ENCODE assay signal across 19 cellular contexts in the genomic region with DNA sequence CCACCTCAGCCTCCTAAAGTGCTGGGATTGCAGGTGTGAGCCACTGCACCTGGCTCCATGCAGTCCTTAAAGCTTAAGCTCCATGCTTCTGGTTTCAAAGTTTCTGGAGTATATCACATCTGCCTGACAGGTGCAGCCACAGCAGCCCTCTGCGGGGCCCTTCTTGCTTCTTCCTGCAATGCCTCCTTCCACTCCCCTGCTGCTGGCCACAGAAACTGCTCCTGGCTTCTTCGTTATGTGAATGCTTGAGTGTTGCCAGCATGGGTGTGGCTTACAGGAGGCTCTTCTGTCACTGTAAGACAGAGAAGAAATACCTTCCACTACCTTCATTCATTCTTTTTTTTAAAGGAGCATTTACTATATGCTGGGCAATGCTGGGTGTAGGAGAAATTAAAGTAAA. TPM values are rescaled to one million over a fixed set of nuclear protein-coding genes. Genes with fewer than 3 reads are reported as not detected.
DNase-seq lines count a peak whose midpoint lies in the region; ATAC-seq, FAIRE-seq and TF ChIP-seq lines count a peak whose summit lies in the region.
"Had no signal": no experiment of that assay in that cellular context is flagged by ENCODE, and none has a peak within 500 bp of the region (broad histone marks: within the 10 kb centered on the region; RNA-seq: fewer than 3 reads in every experiment).

No MANE protein-coding gene starts in this region.

- CTCF ChIA-PET in H1 (lab: Charles Lee; ENCODE audit: partially characterized antibody), result interaction anchor here (1.0 to 7.8 kb wide), 6 partner anchors 10 to 116 kb away, joined by 3 to 60 read pairs (median 6); a partner anchor contains a TSS

- no CpG with 5 or more reads among the region's 2 CpGs for WGBS in H9 (ENCODE audit: extremely low coverage, insufficient read length, low lambda C conversion rate)
- WGBS in H1 (ENCODE audit: extremely low coverage in 1 of 2, insufficient coverage in 1 of 2, insufficient read length in 1 of 2, insufficient replicate concordance in 2 of 2, low coverage in 1 of 2, low lambda C conversion rate in 2 of 2, missing lambda C conversion rate in 1 of 2), 2 experiments, result 74% methylated on average over 2 of the region's 2 CpGs; no CpG with 5 or more reads in 1 of the 2 experiments
- no CpG with 5 or more reads among the region's 2 CpGs for WGBS in trophoblast cell (ENCODE audit: extremely low coverage, insufficient coverage, insufficient read length)

- no peaks in the 10 kb centered on the region for H3K23me2 ChIP-seq in H9 (ENCODE audit: insufficient read length, low read depth, low read length, poor library complexity, severe bottlenecking)
- no peaks in the 10 kb centered on the region for H3K23me2 ChIP-seq in H1 (ENCODE audit: low read depth, low read length)

- H2BK15ac ChIP-seq in H9 (ENCODE audit: low read depth, low read length), result no peak overlapping the region
- H2BK15ac ChIP-seq in H1 (ENCODE audit: low read length), result no peak overlapping the region

- no peak overlapping the region for H2AK5ac ChIP-seq in H9 (ENCODE audit: insufficient read length, low read length)
- no peak overlapping the region for H2AK5ac ChIP-seq in H1 (ENCODE audit: low read depth, low read length)
- no peak overlapping the region for H2AK5ac ChIP-seq in trophoblast cell (ENCODE audit: low read length)

- peak; percentile 59 for DNase-seq in H9
- peak; percentile 19 for DNase-seq in NCI-H510A (lab: John Stamatoyannopoulos, UW)
- DNase-seq in H1 (ENCODE audit: low read depth in 1 of 2, low spot score in 2 of 2), result no peak
- DNase-seq in trophoblast cell, result peak; percentile 65 to 77
- no peak for DNase-seq in posterior cingulate gyrus
- no peak for DNase-seq in hepatic stellate cell (ENCODE audit: low spot score)
- DNase-seq: CD4-positive, CD25-positive, alpha-beta regulatory T cell; DMS79; GOT3; NCI-H1694 treated with DMSO at 0.1 percent for 48 hours; NCI-H2227 treated with DMSO at 0.1 percent for 48 hours; OCI-M1; SHP77; SW 1271 had no signal

- H2AFZ ChIP-seq in H9 (ENCODE audit: low read length) (no peak overlapping the region), H1 (ENCODE audit: low read length) (no peak overlapping the region), trophoblast cell (ENCODE audit: insufficient read depth, low read length, poor library complexity) (no peak overlapping the region)

- H4K91ac ChIP-seq in H9 (ENCODE audit: insufficient read length, low read depth, low read length) (no peak overlapping the region), H1 (replicated peaks; ENCODE audit: insufficient read length, low read length) (no peak overlapping the region), trophoblast cell (ENCODE audit: low read depth, low read length) (peak overlapping the region; percentile 87)

- H3K4ac ChIP-seq in H9 (ENCODE audit: low read depth, low read length) (no peak overlapping the region), H1 (replicated peaks; ENCODE audit: insufficient read length, low read depth, low read length) (no peak overlapping the region), trophoblast cell (ENCODE audit: low read depth, low read length) (no peak overlapping the region)

- H3K4me3 ChIP-seq in H1 (ENCODE audit: extremely low read depth in 1 of 4, insufficient read depth in 2 of 4, low read depth in 3 of 4, low read length in 4 of 4) (no peak overlapping the region), trophoblast cell (ENCODE audit: low read depth, low read length) (no peak overlapping the region)
- H3K4me3 ChIP-seq: GM12878, SK-N-MC had no signal

- H3K4me1 ChIP-seq in H9 (ENCODE audit: insufficient read depth, low read length) (no peaks in the 10 kb centered on the region; the same call in 1 of the 2 replicates), H1 (replicated peaks in 1 of 4; ENCODE audit: control insufficient read depth in 3 of 4, insufficient read depth in 4 of 4, low read length in 3 of 4) (peaks cover 0 to 4% (median 2%) of the 10 kb centered on the region in 4 experiments; a peak in 4 of 7 replicates), trophoblast cell (ENCODE audit: control insufficient read depth in 1 of 2, insufficient read depth in 2 of 2, low read length in 2 of 2) (peaks cover 30 to 43% of the 10 kb centered on the region in 2 experiments)

- H3K27me3 ChIP-seq in H9 (ENCODE audit: insufficient read depth, low read length) (no peaks in the 10 kb centered on the region), H1 (replicated peaks in 1 of 4; ENCODE audit: control insufficient read depth in 3 of 4, extremely low read depth in 1 of 4, insufficient read depth in 3 of 4, low read length in 3 of 4) (no peaks in the 10 kb centered on the region), trophoblast cell (ENCODE audit: insufficient read depth, low read length) (no peaks in the 10 kb centered on the region)

- intact Hi-C loops in posterior cingulate gyrus (cut with DNase I), result no loop called here

- H4K8ac ChIP-seq in H9 (replicated peaks; ENCODE audit: insufficient read length, low read depth, low read length) (no peak overlapping the region), H1 (ENCODE audit: extremely low read depth, insufficient read depth, low read length) (no peak overlapping the region), trophoblast cell (ENCODE audit: low read depth, low read length) (no peak overlapping the region)

- TF ChIP-seq CTCF in H9 (conservative IDR thresholded peaks at IDR 0.05) (no peak), H1 (IDR thresholded peaks at IDR 0.05; ENCODE audit: control extremely low read depth in 1 of 3, insufficient read depth in 1 of 3, low read depth in 1 of 3, low read length in 3 of 3) (no peak)

- H3K4me1 Mint-ChIP-seq in H9, result peaks cover 20 to 23% of the 10 kb centered on the region in 2 experiments
- H3K4me1 Mint-ChIP-seq: CD4-positive, CD25-positive, alpha-beta regulatory T cell had no signal

- H3K27ac ChIP-seq in H9 (ENCODE audit: insufficient read length, low read depth, low read length) (no peak overlapping the region), H1 (ENCODE audit: low read depth, low read length) (no peak overlapping the region), trophoblast cell (ENCODE audit: low read depth, low read length) (peak overlapping the region; percentile 14)
- H3K27ac ChIP-seq: SK-N-MC had no signal

- H2BK5ac ChIP-seq in H9 (ENCODE audit: insufficient read length, low read length) (no peak overlapping the region), H1 (ENCODE audit: low read depth, low read length) (peak overlapping the region; percentile 5; the same call in 1 of the 2 replicates), trophoblast cell (ENCODE audit: low read depth, low read length, poor library complexity) (peak overlapping the region; percentile 72)

- H3K56ac ChIP-seq in H9 (ENCODE audit: insufficient read length, low read depth, low read length), result no peak overlapping the region
- H3K56ac ChIP-seq in H1 (replicated peaks; ENCODE audit: insufficient read length, low read depth, low read length), result no peak overlapping the region

- H3K9me3 ChIP-seq in H9 (ENCODE audit: control insufficient read depth, low read depth, low read length) (no peaks in the 10 kb centered on the region), H1 (ENCODE audit: insufficient read depth in 2 of 2, low read depth in 1 of 2, low read length in 1 of 2) (no peaks in the 10 kb centered on the region), trophoblast cell (ENCODE audit: insufficient read depth, low read depth, low read length) (no peaks in the 10 kb centered on the region)

- H3K9ac ChIP-seq in H9 (ENCODE audit: extremely low read depth, insufficient read length, low read length), result no peak overlapping the region
- no peak overlapping the region for H3K9ac ChIP-seq in H1 (replicated peaks in 1 of 4; ENCODE audit: extremely low read depth in 1 of 4, low read depth in 3 of 4, low read length in 3 of 4)
- no peak overlapping the region for H3K9ac ChIP-seq in trophoblast cell (ENCODE audit: low read length)

- no peak overlapping the region for H3T11ph ChIP-seq in H9 (ENCODE audit: low read length)

- H3K14ac ChIP-seq in H9 (ENCODE audit: insufficient read depth, low read length), result no peak overlapping the region
- H3K14ac ChIP-seq in H1 (ENCODE audit: insufficient read length), result no peak overlapping the region
- H3K14ac ChIP-seq in trophoblast cell (ENCODE audit: low read length), result no peak overlapping the region

- ATAC-seq in GM18909 (IDR thresholded peaks at IDR 0.05; ENCODE audit: poor library complexity, unreplicated experiment), result no peak
- ATAC-seq: GM12878 had no signal

- no peak for TF ChIP-seq POLR2A in H1 (IDR thresholded peaks at IDR 0.05; ENCODE audit: control extremely low read depth in 1 of 2, low read depth in 2 of 2, low read length in 2 of 2)

- FAIRE-seq in H1 (lab: Jason Lieb, UNC), result no peak
- FAIRE-seq: GM12878, HTR-8/SVneo, RCC 7860 had no signal

- TF ChIP-seq RAD21 in H1 (IDR thresholded peaks at IDR 0.05 in 1 of 2, conservative IDR thresholded peaks at IDR 0.05 in 1 of 2; ENCODE audit: low read depth in 2 of 2, low read length in 2 of 2), result no peak

- H3K79me1 ChIP-seq in H9 (ENCODE audit: insufficient read depth, low read depth, low read length, poor library complexity, severe bottlenecking) (no peaks in the 10 kb centered on the region), H1 (ENCODE audit: low read depth, low read length) (no peaks in the 10 kb centered on the region), trophoblast cell (ENCODE audit: low read length) (peaks cover 25% of the 10 kb centered on the region)

- POLR2A ChIA-PET in H1 (lab: Charles Lee; ENCODE audit: partially characterized antibody), result interaction anchor here (2.0 kb wide), 1 partner anchor 17 kb away, joined by 5 read pairs; no protein-coding TSS in a partner anchor

- H3K27ac Mint-ChIP-seq in H9, result no peak overlapping the region
- H3K27ac Mint-ChIP-seq: CD4-positive, CD25-positive, alpha-beta regulatory T cell had no signal

- H3K4me2 ChIP-seq in H9 (ENCODE audit: insufficient read depth, insufficient read length, low read length) (no peak overlapping the region), H1 (ENCODE audit: insufficient read depth in 1 of 2, low read depth in 2 of 2, low read length in 2 of 2) (no peak overlapping the region), trophoblast cell (ENCODE audit: low read length) (no peak overlapping the region)

- TF ChIP-seq EP300 in H1 (IDR thresholded peaks at IDR 0.05; ENCODE audit: borderline replicate concordance in 1 of 2, low read depth in 2 of 2, low read length in 2 of 2), result no peak

- no peak overlapping the region for H2BK12ac ChIP-seq in H9 (ENCODE audit: insufficient read length, low read depth, low read length)
- no peak overlapping the region for H2BK12ac ChIP-seq in H1 (ENCODE audit: low read depth, low read length)
- H2BK12ac ChIP-seq in trophoblast cell (ENCODE audit: low read length), result peak overlapping the region; percentile 50

- H2BK120ac ChIP-seq in H9 (ENCODE audit: low read depth, low read length, poor library complexity, severe bottlenecking) (no peak overlapping the region), H1 (replicated peaks; ENCODE audit: low read depth, low read length) (no peak overlapping the region), trophoblast cell (ENCODE audit: insufficient read depth, low read length, poor library complexity) (peak overlapping the region; percentile 87)

- H3K23ac ChIP-seq in H9 (ENCODE audit: insufficient read length, low read depth, low read length) (no peak overlapping the region), H1 (ENCODE audit: insufficient read length) (no peak overlapping the region), trophoblast cell (ENCODE audit: low read length) (no peak overlapping the region)

- peaks cover 2 to 4% of the 10 kb centered on the region in 2 experiments; a peak in 1 of 5 replicates for H3K9me3 Mint-ChIP-seq in H9

- H3K79me2 ChIP-seq in H9 (ENCODE audit: insufficient read depth, low read length) (no peaks in the 10 kb centered on the region), H1 (ENCODE audit: control insufficient read depth in 1 of 2, insufficient read depth in 2 of 2, low read length in 2 of 2) (no peaks in the 10 kb centered on the region), trophoblast cell (ENCODE audit: control insufficient read depth, insufficient read depth, low read length, poor library complexity) (peaks cover 6% of the 10 kb centered on the region)

- H2BK20ac ChIP-seq in H9 (ENCODE audit: low read depth, low read length, poor library complexity, severe bottlenecking) (no peak overlapping the region), H1 (ENCODE audit: low read length) (no peak overlapping the region)

- H3K4me3 Mint-ChIP-seq in H9, result no peak overlapping the region
- H3K4me3 Mint-ChIP-seq: CD4-positive, CD25-positive, alpha-beta regulatory T cell had no signal

- H4K5ac ChIP-seq in H9 (ENCODE audit: insufficient read length, low read depth, low read length), result no peak overlapping the region
- H4K5ac ChIP-seq in H1 (ENCODE audit: insufficient read length, low read depth, low read length), result no peak overlapping the region

- H4K12ac ChIP-seq in trophoblast cell (ENCODE audit: low read depth, low read length), result no peak overlapping the region

- H3K18ac ChIP-seq in H9 (ENCODE audit: insufficient read length, low read depth, low read length) (no peak overlapping the region), H1 (ENCODE audit: extremely low read depth, low read length) (no peak overlapping the region), trophoblast cell (ENCODE audit: low read length) (no peak overlapping the region)

- H3K36me3 Mint-ChIP-seq in H9 (ENCODE audit: insufficient read depth in 1 of 3, low read depth in 3 of 3), result no peaks in the 10 kb centered on the region
- H3K36me3 Mint-ChIP-seq: CD4-positive, CD25-positive, alpha-beta regulatory T cell had no signal

- no peaks in the 10 kb centered on the region for H4K20me1 ChIP-seq in H9 (ENCODE audit: control insufficient read depth, insufficient read depth, insufficient read length)
- H4K20me1 ChIP-seq in H1 (replicated peaks in 1 of 2; ENCODE audit: control insufficient read depth in 1 of 2, insufficient read depth in 2 of 2, low read length in 2 of 2), result no peaks in the 10 kb centered on the region

- H3K36me3 ChIP-seq in H1 (ENCODE audit: control insufficient read depth in 2 of 4, insufficient read depth in 4 of 4, low read length in 3 of 4) (no peaks in the 10 kb centered on the region), trophoblast cell (ENCODE audit: control insufficient read depth in 1 of 2, insufficient read depth in 2 of 2, low read length in 2 of 2) (no peaks in the 10 kb centered on the region)

- peaks cover 4% of the 10 kb centered on the region for H3K27me3 Mint-ChIP-seq in H9 (ENCODE audit: low read depth)

RNA-seq across cellular contexts. Expression of a gene that starts 10.1 kb away (rescaled TPM):
- 0.39 and 0.46 TPM in 2 replicates for total RNA-seq in H9 (2021)
- 2.6 and 4.4 TPM in 2 replicates for total RNA-seq in H1 (2021; fragmentation: NEBNext Ultra II Directional; extraction: Animal tissue kit (Norgen Biotek cat#: 25700))
- polyA plus RNA-seq in H1 (2011; rRNA removed), result 2.1 and 5.2 TPM in 2 replicates
- 4.4 TPM for polyA plus RNA-seq in H1 (2011; cell fraction: cytosol; rRNA removed)
- 6.9 TPM for polyA plus RNA-seq in H1 (2011; cell fraction: nucleus; rRNA removed)
- polyA plus RNA-seq in H1 (2012, experiment 1 of 2), result 2.7 to 5.1 TPM (median 4.1 TPM) in 4 replicates
- 0.80 TPM for polyA plus RNA-seq in H1 (2012, experiment 2 of 2)
- polyA plus RNA-seq in H1 (2013, experiment 1 of 2), result 4.2 TPM
- polyA plus RNA-seq in H1 (2013, experiment 2 of 2), result 4.2 TPM
- polyA minus RNA-seq in H1 (2011; rRNA and poly(A)+ RNA removed), result 9.2 and 13.7 TPM in 2 replicates
- polyA minus RNA-seq in H1 (2011; cell fraction: cytosol; rRNA and poly(A)+ RNA removed), result 1.6 TPM
- 1.7 TPM for polyA minus RNA-seq in H1 (2011; cell fraction: nucleus; rRNA and poly(A)+ RNA removed)
- 13.0 and 15.2 TPM in 2 replicates for polyA plus RNA-seq in trophoblast cell (2013)
- total RNA-seq: CD4-positive, CD25-positive, alpha-beta regulatory T cell had no signal
- polyA plus RNA-seq: CD4-positive, CD25-positive, alpha-beta regulatory T cell had no signal

Comparison
In these comparisons a context has a peak if more than half of its experiments do, and no peak if none do; other contexts are left out.
1. DNase-seq: peak in H9 (single experiment), NCI-H510A (single experiment) and trophoblast cell (2 of 2); none in H1 (0 of 2), posterior cingulate gyrus (0 of 10) and hepatic stellate cell (single experiment).